In genomic region chr19:17947815-17948473, GRCh38 we compare ENCODE assay signal across 8 cellular contexts. TPM values are rescaled to one million over a fixed set of nuclear protein-coding genes. Genes with fewer than 3 reads are reported as not detected.
A peak's percentile ranks its signal among the peaks of the same experiment; 100 is the strongest.
DNase-seq lines count a peak whose midpoint lies in the region; ATAC-seq and TF ChIP-seq lines count a peak whose summit lies in the region.

No MANE protein-coding gene starts in this region.

- intact Hi-C loops in left colon (cut with DNase I, micrococcal nuclease): no loop called here

- ATAC-seq in HG03460 (IDR thresholded peaks at IDR 0.05; ENCODE audit: unreplicated experiment): peak; percentile 33
- ATAC-seq in left colon: peak; percentile 91

- DNase-seq in AG10803 (ENCODE audit: low read depth) (peak; percentile 88), GM19240 (ENCODE audit: insufficient read length, low spot score) (peak; percentile 94), NCI-H510A treated with DMSO at 0.1 percent for 48 hours (lab: John Stamatoyannopoulos, UW) (peak; percentile 93), cerebellum (ENCODE audit: low spot score) (peak; percentile 97), left colon (peak; percentile 87 to 91)
- DNase-seq in activated CD4-positive, alpha-beta T cell treated with anti-CD3 and anti-CD28 coated beads for 24 hours (ENCODE audit: low read depth in 2 of 2): peak; percentile 90 to 92
- peak; percentile 88 to 92 (median 90) for DNase-seq in stimulated activated CD4-positive, alpha-beta T cell treated with anti-CD3 and anti-CD28 coated beads, Interleukin-1b, Interleukin-23, amount 100 ng/mL, for 24 hours (ENCODE audit: low read depth in 4 of 4, low spot score in 1 of 4)

- no peak for TF ChIP-seq CTCF in AG10803 (conservative IDR thresholded peaks at IDR 0.05; ENCODE audit: low read length)

- H3K4me3 ChIP-seq in AG10803 (ENCODE audit: low read length): peak overlapping the region; percentile 67

RNA-seq across cellular contexts. Expression of gene CCDC124, which starts 15.1 kb away (rescaled TPM):
- total RNA-seq in cerebellum: 12.2 TPM
- total RNA-seq in left colon: 10 to 100 TPM; 39.5 to 51.5 TPM

RNA-seq across cellular contexts. Expression of gene KCNN1, which starts 19.0 kb away (rescaled TPM):
- total RNA-seq in cerebellum (10.9 TPM), left colon (under 1 TPM in 1 of 2 donors, not detected in 1; 0.14 TPM)

Comparison
In these comparisons a context has a peak if more than half of its experiments do, and no peak if none do; other contexts are left out.
1. Peak in every context shown above with its lines: DNase-seq, ATAC-seq and H3K4me3 ChIP-seq.
2. RNA of gene KCNN1, which starts 19.0 kb away (total RNA-seq): 10.9 TPM in cerebellum (single experiment); 0.14 TPM in left colon; every median in the first group is over 10 times any median in the second.